Comparison of ENCODE assay signal across 12 cellular contexts in genomic region chr12:108837239-108837638, GRCh38. TPM values are rescaled to one million over a fixed set of nuclear protein-coding genes. Genes with fewer than 3 reads are reported as not detected.
A peak's percentile ranks its signal among the peaks of the same experiment; 100 is the strongest.
DNase-seq lines count a peak whose midpoint lies in the region; ATAC-seq and TF ChIP-seq lines count a peak whose summit lies in the region.
"Had no signal": no experiment of that assay in that cellular context is flagged by ENCODE, and none has a peak within 500 bp of the region (broad histone marks: within the 10 kb centered on the region; RNA-seq: fewer than 3 reads in every experiment).

No MANE protein-coding gene starts in this region.

- H3K27me3 Mint-ChIP-seq in T-helper 1 cell treated with Interleukin-12 subunit alpha and Interleukin-12 subunit beta and Interleukin-4 antibody, amounts not matched to agents 30 μg/mL and 1 μg/mL, for 36 hours (ENCODE audit: low read depth), result no peaks in the 10 kb centered on the region
- peaks cover 1% of the 10 kb centered on the region for H3K27me3 Mint-ChIP-seq in activated T-helper 1 cell treated with anti-CD3 and anti-CD28 coated beads, Interleukin-12 subunit alpha, Interleukin-12 subunit beta, Interleukin-2, Interleukin-4 antibody, amounts not matched to agents 30 ng/mL and 10 ng/mL and 1 ng/mL, durations not matched to agents 14 hours and 24 hours and 36 hours (ENCODE audit: insufficient read depth)

- peaks cover 51% of the 10 kb centered on the region for H3K4me1 Mint-ChIP-seq in T-helper 1 cell treated with Interleukin-12 subunit alpha and Interleukin-12 subunit beta and Interleukin-4 antibody, amounts not matched to agents 30 μg/mL and 1 μg/mL, for 36 hours (ENCODE audit: low read depth)
- H3K4me1 Mint-ChIP-seq in activated T-helper 1 cell treated with anti-CD3 and anti-CD28 coated beads, Interleukin-12 subunit alpha, Interleukin-12 subunit beta, Interleukin-2, Interleukin-4 antibody, amounts not matched to agents 30 ng/mL and 10 ng/mL and 1 ng/mL, durations not matched to agents 14 hours and 24 hours and 36 hours (ENCODE audit: low read depth), result peaks cover 64% of the 10 kb centered on the region

- peak overlapping the region; percentile 4 for H3K27ac Mint-ChIP-seq in T-helper 1 cell treated with Interleukin-12 subunit alpha and Interleukin-12 subunit beta and Interleukin-4 antibody, amounts not matched to agents 30 μg/mL and 1 μg/mL, for 36 hours
- peak overlapping the region; percentile 77 for H3K27ac Mint-ChIP-seq in activated T-helper 1 cell treated with anti-CD3 and anti-CD28 coated beads, Interleukin-12 subunit alpha, Interleukin-12 subunit beta, Interleukin-2, Interleukin-4 antibody, amounts not matched to agents 30 ng/mL and 10 ng/mL and 1 ng/mL, durations not matched to agents 14 hours and 24 hours and 36 hours

- no peak for ATAC-seq in right cardiac atrium
- ATAC-seq in HG02973 (IDR thresholded peaks at IDR 0.05; ENCODE audit: unreplicated experiment), result no peak

- DNase-seq in T-helper 1 cell (no peak), right cardiac atrium (peak in 1 of 3 donors; percentile 18), stomach (no peak), AG08396 (ENCODE audit: low spot score) (no peak)
- no peak for DNase-seq in activated T-helper 1 cell treated with anti-CD3 and anti-CD28 coated beads, Interleukin-12 subunit alpha, Interleukin-12 subunit beta, Interleukin-2, Interleukin-4 antibody, amounts not matched to agents 30 ng/mL and 10 ng/mL and 1 ng/mL, durations not matched to agents 14 hours and 24 hours and 36 hours (ENCODE audit: low spot score)
- no peak for DNase-seq in effector memory CD4-positive, alpha-beta T cell
- DNase-seq: 8988T, dermis blood vessel endothelial cell had no signal

- H3K9me3 ChIP-seq in right cardiac atrium (ENCODE audit: control insufficient read depth, low read length), result no peaks in the 10 kb centered on the region
- no peaks in the 10 kb centered on the region for H3K9me3 ChIP-seq in stomach
- H3K9me3 ChIP-seq in effector memory CD4-positive, alpha-beta T cell (ENCODE audit: control insufficient read depth, low read length), result no peaks in the 10 kb centered on the region

- H3K9me3 Mint-ChIP-seq in T-helper 1 cell treated with Interleukin-12 subunit alpha and Interleukin-12 subunit beta and Interleukin-4 antibody, amounts not matched to agents 30 μg/mL and 1 μg/mL, for 36 hours, result no peaks in the 10 kb centered on the region
- H3K9me3 Mint-ChIP-seq in activated T-helper 1 cell treated with anti-CD3 and anti-CD28 coated beads, Interleukin-12 subunit alpha, Interleukin-12 subunit beta, Interleukin-2, Interleukin-4 antibody, amounts not matched to agents 30 ng/mL and 10 ng/mL and 1 ng/mL, durations not matched to agents 14 hours and 24 hours and 36 hours, result peaks cover 4% of the 10 kb centered on the region

- H3K4me1 ChIP-seq in right cardiac atrium (ENCODE audit: control insufficient read depth, insufficient read depth, low read length) (peaks cover 44% of the 10 kb centered on the region), stomach (peaks cover 53 to 93% (median 60%) of the 10 kb centered on the region in 4 donors)
- H3K4me1 ChIP-seq in effector memory CD4-positive, alpha-beta T cell (ENCODE audit: control insufficient read depth, insufficient read depth, low read length, poor library complexity, severe bottlenecking), result peaks cover 19% of the 10 kb centered on the region

- H3K4me3 Mint-ChIP-seq in T-helper 1 cell treated with Interleukin-12 subunit alpha and Interleukin-12 subunit beta and Interleukin-4 antibody, amounts not matched to agents 30 μg/mL and 1 μg/mL, for 36 hours, result no peak overlapping the region
- peak overlapping the region; percentile 37 for H3K4me3 Mint-ChIP-seq in activated T-helper 1 cell treated with anti-CD3 and anti-CD28 coated beads, Interleukin-12 subunit alpha, Interleukin-12 subunit beta, Interleukin-2, Interleukin-4 antibody, amounts not matched to agents 30 ng/mL and 10 ng/mL and 1 ng/mL, durations not matched to agents 14 hours and 24 hours and 36 hours

- peaks cover 6 to 27% (median 19%) of the 10 kb centered on the region in 4 donors for H3K36me3 ChIP-seq in stomach
- peaks cover 8% of the 10 kb centered on the region for H3K36me3 ChIP-seq in effector memory CD4-positive, alpha-beta T cell (ENCODE audit: control insufficient read depth, insufficient read depth, low read length)

- TF ChIP-seq POLR2A in stomach (IDR thresholded peaks at IDR 0.05), result no peak

- H3K4me3 ChIP-seq in right cardiac atrium (ENCODE audit: low read length) (no peak overlapping the region), stomach (no peak overlapping the region)
- no peak overlapping the region for H3K4me3 ChIP-seq in effector memory CD4-positive, alpha-beta T cell (ENCODE audit: insufficient read depth, low read depth, low read length, poor library complexity, severe bottlenecking)

- TF ChIP-seq CTCF in stomach (IDR thresholded peaks at IDR 0.05), result no peak

- peaks cover 39% of the 10 kb centered on the region for H3K36me3 Mint-ChIP-seq in T-helper 1 cell treated with Interleukin-12 subunit alpha and Interleukin-12 subunit beta and Interleukin-4 antibody, amounts not matched to agents 30 μg/mL and 1 μg/mL, for 36 hours (ENCODE audit: low read depth)
- peaks cover 37% of the 10 kb centered on the region for H3K36me3 Mint-ChIP-seq in activated T-helper 1 cell treated with anti-CD3 and anti-CD28 coated beads, Interleukin-12 subunit alpha, Interleukin-12 subunit beta, Interleukin-2, Interleukin-4 antibody, amounts not matched to agents 30 ng/mL and 10 ng/mL and 1 ng/mL, durations not matched to agents 14 hours and 24 hours and 36 hours (ENCODE audit: low read depth)

- intact Hi-C loops in activated T-helper 1 cell treated with anti-CD3 and anti-CD28 coated beads, Interleukin-12 subunit alpha, Interleukin-12 subunit beta, Interleukin-2, Interleukin-4 antibody, amounts not matched to agents 30 ng/mL and 10 ng/mL and 1 ng/mL, durations not matched to agents 14 hours and 24 hours and 36 hours (cut with micrococcal nuclease), result no loop called here
- intact Hi-C loops in right cardiac atrium (cut with DNase I), result no loop called here
- intact Hi-C loops in stomach (cut with DNase I; ENCODE audit: low total_unique reads), result no loop called here

- H3K27ac ChIP-seq in right cardiac atrium (ENCODE audit: low read length) (peak overlapping the region; percentile 85), stomach (peak overlapping the region in 4 of 5 donors; percentile 84 to 88 (median 86))
- H3K27ac ChIP-seq in effector memory CD4-positive, alpha-beta T cell (ENCODE audit: insufficient read depth, low read length, poor library complexity, severe bottlenecking), result no peak overlapping the region

- 77% methylated on average over 8 of the region's 8 CpGs for WGBS in right cardiac atrium
- 88 to 96% (median 93%) methylated on average over 8 of the region's 8 CpGs for WGBS in stomach, 5 donors

- no peaks in the 10 kb centered on the region for H3K27me3 ChIP-seq in right cardiac atrium (ENCODE audit: control insufficient read depth, insufficient read depth)
- H3K27me3 ChIP-seq in stomach, result no peaks in the 10 kb centered on the region
- no peaks in the 10 kb centered on the region for H3K27me3 ChIP-seq in effector memory CD4-positive, alpha-beta T cell (replicated peaks; ENCODE audit: control insufficient read depth, insufficient read depth, low read length, poor library complexity, severe bottlenecking)

- TF ChIP-seq EP300 in stomach (IDR thresholded peaks at IDR 0.05), result no peak

RNA-seq across cellular contexts. Expression of gene SSH1, which starts 20.1 kb away (rescaled TPM):
- 25.6 and 26.6 TPM in 2 replicates for total RNA-seq in activated T-helper 1 cell treated with anti-CD3 and anti-CD28 coated beads, Interleukin-12 subunit alpha, Interleukin-12 subunit beta, Interleukin-2, Interleukin-4 antibody, amounts not matched to agents 30 ng/mL and 10 ng/mL and 1 ng/mL, durations not matched to agents 14 hours and 24 hours and 36 hours
- 10 to 100 TPM; 39.2 to 46.6 (median 41.5) TPM for total RNA-seq in right cardiac atrium
- polyA plus RNA-seq in right cardiac atrium, result 11.6 TPM
- total RNA-seq in stomach, result 100 to 1,000 TPM in 1 of 5 donors, 10 to 100 TPM in 4; 10.1 to 172 (median 22.9) TPM
- polyA plus RNA-seq in stomach, result 1 to 10 TPM; 2.3 to 6.0 (median 3.2) TPM

RNA-seq across cellular contexts. Expression of gene DAO, which starts 42.7 kb away (rescaled TPM):
- total RNA-seq in activated T-helper 1 cell treated with anti-CD3 and anti-CD28 coated beads, Interleukin-12 subunit alpha, Interleukin-12 subunit beta, Interleukin-2, Interleukin-4 antibody, amounts not matched to agents 30 ng/mL and 10 ng/mL and 1 ng/mL, durations not matched to agents 14 hours and 24 hours and 36 hours, result not detected in 2 replicates
- total RNA-seq in right cardiac atrium, result not detected
- polyA plus RNA-seq in right cardiac atrium, result not detected
- total RNA-seq in stomach, result not detected
- not detected for polyA plus RNA-seq in stomach
- total RNA-seq: HT-29, SK-MEL-5 had no signal
